In genomic region chr6:16301511-16301910, GRCh38 we compare ENCODE assay signal across 12 cellular contexts.
DNase-seq lines count a peak whose midpoint lies in the region; ATAC-seq and TF ChIP-seq lines count a peak whose summit lies in the region.
"Had no signal": no experiment of that assay in that cellular context is flagged by ENCODE, and none has a peak within 500 bp of the region (broad histone marks: within the 10 kb centered on the region; RNA-seq: fewer than 3 reads in every experiment).

No MANE protein-coding gene starts in this region.

- ATAC-seq in GM18868 (IDR thresholded peaks at IDR 0.05; ENCODE audit: unreplicated experiment): peak; percentile 74
- ATAC-seq in GM21528 (IDR thresholded peaks at IDR 0.05; ENCODE audit: low FRiP score, unreplicated experiment): peak; percentile 39
- ATAC-seq in HG03175 (IDR thresholded peaks at IDR 0.05; ENCODE audit: unreplicated experiment): peak; percentile 76
- ATAC-seq in HG02610 (IDR thresholded peaks at IDR 0.05; ENCODE audit: unreplicated experiment): no peak
- ATAC-seq in left cardiac atrium: no peak
- ATAC-seq: natural killer cell treated with Interleukin-12 subunit alpha and Interleukin-12 subunit beta and Interleukin-15 and Interleukin-18, amount 100 ng/mL, for 72 hours had no signal

- no peaks in the 10 kb centered on the region for H3K36me3 Mint-ChIP-seq in glutamatergic neuron (ENCODE audit: unreplicated experiment)

- no peak overlapping the region for H3K4me3 Mint-ChIP-seq in glutamatergic neuron (ENCODE audit: unreplicated experiment)
- H3K4me3 Mint-ChIP-seq: natural killer cell treated with Interleukin-12 subunit alpha and Interleukin-12 subunit beta and Interleukin-15 and Interleukin-18, amount 100 ng/mL, for 72 hours had no signal

- no peak for TF ChIP-seq CTCF in glutamatergic neuron (IDR thresholded peaks at IDR 0.05; ENCODE audit: partially characterized antibody, unreplicated experiment)

- H3K4me1 Mint-ChIP-seq in glutamatergic neuron (ENCODE audit: low read depth, unreplicated experiment): peaks cover 38% of the 10 kb centered on the region

- H3K27ac Mint-ChIP-seq in glutamatergic neuron (ENCODE audit: unreplicated experiment): no peak overlapping the region
- H3K27ac Mint-ChIP-seq: natural killer cell treated with Interleukin-12 subunit alpha and Interleukin-12 subunit beta and Interleukin-15 and Interleukin-18, amount 100 ng/mL, for 72 hours had no signal

- peak; percentile 69 for DNase-seq in medulla oblongata (ENCODE audit: extremely low spot score)
- DNase-seq in NCI-H69 (lab: John Stamatoyannopoulos, UW): no peak
- no peak for DNase-seq in left cardiac atrium
- no peak for DNase-seq in glutamatergic neuron
- DNase-seq: activated CD4-positive, alpha-beta T cell treated with anti-CD3 and anti-CD28 coated beads, Interleukin-2, amount 50 U/mL, for 4 hours; stimulated activated CD8-positive, alpha-beta memory T cell treated with anti-CD3 and anti-CD28 coated beads, Interleukin-4, amount 100 ng/mL, for 48 hours; SW 1271 had no signal

- intact Hi-C loops in left cardiac atrium (cut with DNase I): no loop called here

- peaks cover 3% of the 10 kb centered on the region for H3K9me3 Mint-ChIP-seq in glutamatergic neuron (ENCODE audit: unreplicated experiment)
- H3K9me3 Mint-ChIP-seq: natural killer cell treated with Interleukin-12 subunit alpha and Interleukin-12 subunit beta and Interleukin-15 and Interleukin-18, amount 100 ng/mL, for 72 hours had no signal

- no peaks in the 10 kb centered on the region for H3K27me3 Mint-ChIP-seq in glutamatergic neuron (ENCODE audit: unreplicated experiment)
- H3K27me3 Mint-ChIP-seq: natural killer cell treated with Interleukin-12 subunit alpha and Interleukin-12 subunit beta and Interleukin-15 and Interleukin-18, amount 100 ng/mL, for 72 hours had no signal

Comparison
In these comparisons a context has a peak if more than half of its experiments do, and no peak if none do; other contexts are left out.
1. ATAC-seq: peak in GM18868 (single experiment), GM21528 (single experiment) and HG03175 (single experiment); none in HG02610 (single experiment) and left cardiac atrium (0 of 2).